In genomic region chr13:80214521-80214941, GRCh38 we compare ENCODE assay signal across 1 cellular context.
TF ChIP-seq lines count a peak whose summit lies in the region.

No MANE protein-coding gene starts in this region.

TF ChIP-seq in GM23338, 12 proteins besides CTCF, POLR2A, EP300 and RAD21 (continued from another document):
- no peak for TF ChIP-seq REST (IDR thresholded peaks at IDR 0.05; ENCODE audit: unreplicated experiment)
- no peak for TF ChIP-seq JUNB (IDR thresholded peaks at IDR 0.05; ENCODE audit: unreplicated experiment)
- no peak for TF ChIP-seq EZH2 (IDR thresholded peaks at IDR 0.05; ENCODE audit: low read depth, unreplicated experiment)
- no peak for TF ChIP-seq ZNF462 (CRISPR knock-in tag; IDR thresholded peaks at IDR 0.05)
- TF ChIP-seq STAT1 (IDR thresholded peaks at IDR 0.05; ENCODE audit: unreplicated experiment), result no peak
